15 cellular contexts compared by ENCODE assay signal in genomic region chr17:79859676-79860615, GRCh38.
"Had no signal": no experiment of that assay in that cellular context is flagged by ENCODE, and none has a peak within 500 bp of the region (broad histone marks: within the 10 kb centered on the region; RNA-seq: fewer than 3 reads in every experiment).

No MANE protein-coding gene starts in this region.

- H3K9me3 ChIP-seq: colonic mucosa, mucosa of descending colon had no signal

- FAIRE-seq: TTC549 had no signal

- H3K36me3 Mint-ChIP-seq: natural killer cell had no signal

- H3K9me3 Mint-ChIP-seq: activated CD4-positive, alpha-beta T cell treated with anti-CD3 and anti-CD28 coated beads, Interleukin-2, amount 10 ng/mL, durations not matched to agents 7 days and 5 days; activated naive CD4-positive, alpha-beta T cell treated with anti-CD3 and anti-CD28 coated beads for 36 hours; natural killer cell had no signal

- H3K4me1 ChIP-seq: colonic mucosa had no signal

- H3K27ac Mint-ChIP-seq: activated CD4-positive, alpha-beta T cell treated with anti-CD3 and anti-CD28 coated beads, Interleukin-2, amount 10 ng/mL, durations not matched to agents 7 days and 5 days; activated naive CD4-positive, alpha-beta T cell treated with anti-CD3 and anti-CD28 coated beads for 36 hours; natural killer cell had no signal

- H3K4me3 ChIP-seq: colonic mucosa, mucosa of descending colon had no signal

- H3K36me3 ChIP-seq: colonic mucosa had no signal

- ATAC-seq: mucosa of descending colon; natural killer cell; stimulated activated naive CD8-positive, alpha-beta T cell treated with anti-CD3 and anti-CD28 coated beads, Interleukin-15, Interleukin-2, amounts not matched to agents 100 U/mL and 50 U/mL, for 24 hours had no signal

- H3K27ac ChIP-seq: colonic mucosa, epithelial cell of prostate had no signal

- H3K4me3 Mint-ChIP-seq: activated CD4-positive, alpha-beta T cell treated with anti-CD3 and anti-CD28 coated beads, Interleukin-2, amount 10 ng/mL, durations not matched to agents 7 days and 5 days; activated naive CD4-positive, alpha-beta T cell treated with anti-CD3 and anti-CD28 coated beads for 36 hours; natural killer cell had no signal

- DNase-seq: activated CD4-positive, alpha-beta T cell treated with anti-CD3 and anti-CD28 coated beads, Interleukin-2, amount 10 ng/mL, durations not matched to agents 7 days and 5 days; activated CD4-positive, CD25-positive, alpha-beta regulatory T cell; activated CD8-positive, alpha-beta memory T cell treated with anti-CD3 and anti-CD28 coated beads for 24 hours; activated naive CD4-positive, alpha-beta T cell treated with anti-CD3 and anti-CD28 coated beads for 36 hours; colonic mucosa; effector memory CD4-positive, alpha-beta T cell; hippocampal formation; natural killer cell; stimulated activated CD4-positive, alpha-beta T cell treated with anti-CD3 and anti-CD28 coated beads, Interleukin-4, amount 100 ng/mL, for 1 hour; stimulated activated CD8-positive, alpha-beta memory T cell treated with anti-CD3 and anti-CD28 coated beads, Interleukin-4, amount 100 ng/mL, for 48 hours; stimulated activated naive CD8-positive, alpha-beta T cell treated with anti-CD3 and anti-CD28 coated beads, Interleukin-15, Interleukin-2, amounts not matched to agents 100 U/mL and 50 U/mL, for 24 hours; T-helper 2 cell had no signal

- H3K4me1 Mint-ChIP-seq: activated CD4-positive, alpha-beta T cell treated with anti-CD3 and anti-CD28 coated beads, Interleukin-2, amount 10 ng/mL, durations not matched to agents 7 days and 5 days; natural killer cell had no signal
